Comparison of ENCODE assay signal across 8 cellular contexts in genomic region chr19:46717716-46718143, GRCh38. TPM values are rescaled to one million over a fixed set of nuclear protein-coding genes. Genes with fewer than 3 reads are reported as not detected.
DNase-seq lines count a peak whose midpoint lies in the region; ATAC-seq, FAIRE-seq and TF ChIP-seq lines count a peak whose summit lies in the region.

No MANE protein-coding gene starts in this region.

- H3K4me1 ChIP-seq in OCI-LY7 (ENCODE audit: insufficient read depth, low read length, poor library complexity, severe bottlenecking), result peaks cover 59% of the 10 kb centered on the region
- peaks cover 0 to 15% (median 6%) of the 10 kb centered on the region in 4 experiments; a peak in 5 of 7 replicates for H3K4me1 ChIP-seq in H1 (replicated peaks in 1 of 4; ENCODE audit: control insufficient read depth in 3 of 4, insufficient read depth in 4 of 4, low read length in 3 of 4)
- H3K4me1 ChIP-seq in osteoblast (ENCODE audit: insufficient read depth, low read length), result peaks cover 12% of the 10 kb centered on the region

- H3K27ac ChIP-seq in OCI-LY7 (ENCODE audit: low read depth, low read length, poor library complexity, severe bottlenecking), result peak overlapping the region; percentile 95
- no peak overlapping the region for H3K27ac ChIP-seq in H1 (ENCODE audit: low read depth, low read length)
- H3K27ac ChIP-seq in osteoblast (ENCODE audit: low read depth, low read length), result peak overlapping the region; percentile 72

- H3K36me3 ChIP-seq in GM06990 (ENCODE audit: control insufficient read depth, insufficient read depth, low read length) (peaks cover 17% of the 10 kb centered on the region), OCI-LY7 (ENCODE audit: insufficient read depth, low read length) (peaks cover 56% of the 10 kb centered on the region), H1 (ENCODE audit: control insufficient read depth in 2 of 4, insufficient read depth in 4 of 4, low read length in 3 of 4) (peaks cover 2 to 26% (median 20%) of the 10 kb centered on the region in 4 experiments; a peak in 5 of 8 replicates), osteoblast (ENCODE audit: insufficient read depth, low read length) (peaks cover 38% of the 10 kb centered on the region)

- no peak overlapping the region for H2AFZ ChIP-seq in OCI-LY7 (ENCODE audit: low read length)
- H2AFZ ChIP-seq in H1 (ENCODE audit: low read length), result no peak overlapping the region
- no peak overlapping the region for H2AFZ ChIP-seq in osteoblast (ENCODE audit: low read length)

- DNase-seq in GM06990 (ENCODE audit: extremely low read depth, insufficient read length), result no peak
- peak; percentile 27 for DNase-seq in OCI-LY7 (ENCODE audit: low spot score)
- peak in 1 of 2 experiments; percentile 58 for DNase-seq in H1 (ENCODE audit: low read depth in 1 of 2, low spot score in 2 of 2)
- no peak for DNase-seq in osteoblast (ENCODE audit: insufficient read length, low spot score, missing footprints)
- no peak for DNase-seq in NCI-H345 (lab: John Stamatoyannopoulos, UW)
- no peak for DNase-seq in NCI-H1417 treated with DMSO at 0.1 percent for 48 hours (lab: John Stamatoyannopoulos, UW)
- DNase-seq in posterior vena cava (ENCODE audit: low spot score), result no peak

- peak overlapping the region; percentile 69 for H2BK5ac ChIP-seq in H1 (ENCODE audit: low read depth, low read length)

- POLR2A ChIA-PET in OCI-LY7 (lab: Charles Lee), result interaction anchor here (0.9 kb wide), 1 partner anchor 127 kb away, joined by 3 read pairs; no protein-coding TSS in a partner anchor
- POLR2A ChIA-PET in H1 (lab: Charles Lee; ENCODE audit: partially characterized antibody), result interaction anchor here (0.7 to 2.8 kb wide), 6 partner anchors 11 to 71 kb away, joined by 3 to 7 read pairs (median 3); partner anchors contain the start of gene SLC1A5

- CTCF ChIA-PET in OCI-LY7 (lab: Charles Lee; ENCODE audit: unreplicated experiment) (interaction anchor here (0.6 kb wide), 1 partner anchor 10 kb away, joined by 3 read pairs; no protein-coding TSS in a partner anchor), H1 (lab: Charles Lee; ENCODE audit: partially characterized antibody) (interaction anchor here (0.7 to 1.7 kb wide), 5 partner anchors 12 to 55 kb away, joined by 3 to 17 read pairs (median 5); no protein-coding TSS in a partner anchor)

- H2BK120ac ChIP-seq in H1 (replicated peaks; ENCODE audit: low read depth, low read length), result no peak overlapping the region

- TF ChIP-seq CTCF in GM06990 (IDR thresholded peaks at IDR 0.05; ENCODE audit: insufficient read depth, low read length, poor library complexity, severe bottlenecking) (no peak), OCI-LY7 (conservative IDR thresholded peaks at IDR 0.05; ENCODE audit: low read length) (no peak), H1 (IDR thresholded peaks at IDR 0.05; ENCODE audit: control extremely low read depth in 1 of 3, insufficient read depth in 1 of 3, low read depth in 1 of 3, low read length in 3 of 3) (no peak), osteoblast (IDR thresholded peaks at IDR 0.05; ENCODE audit: extremely low read depth, low read depth, low read length) (no peak)

- no peak overlapping the region for H4K91ac ChIP-seq in H1 (replicated peaks; ENCODE audit: insufficient read length, low read length)

- 0 out of 2 replicates have a peak overlapping the region, but pooled peaks have one; percentile 4 for H2BK15ac ChIP-seq in H1 (ENCODE audit: low read length)

- no peak for TF ChIP-seq RAD21 in H1 (IDR thresholded peaks at IDR 0.05 in 1 of 2, conservative IDR thresholded peaks at IDR 0.05 in 1 of 2; ENCODE audit: low read depth in 2 of 2, low read length in 2 of 2)

- FAIRE-seq in H1 (lab: Jason Lieb, UNC), result no peak

- peaks cover 8% of the 10 kb centered on the region; the same call in 1 of the 2 replicates for H4K20me1 ChIP-seq in OCI-LY7 (ENCODE audit: insufficient read depth, low read length)
- H4K20me1 ChIP-seq in H1 (replicated peaks in 1 of 2; ENCODE audit: control insufficient read depth in 1 of 2, insufficient read depth in 2 of 2, low read length in 2 of 2), result peaks cover 7 to 16% of the 10 kb centered on the region in 2 experiments
- peaks cover 3% of the 10 kb centered on the region for H4K20me1 ChIP-seq in osteoblast (ENCODE audit: insufficient read depth, low read length)

- H3K23ac ChIP-seq in H1 (ENCODE audit: insufficient read length), result no peak overlapping the region

- H3K4ac ChIP-seq in H1 (replicated peaks; ENCODE audit: insufficient read length, low read depth, low read length), result no peak overlapping the region

- H2BK12ac ChIP-seq in H1 (ENCODE audit: low read depth, low read length), result 0 out of 2 replicates have a peak overlapping the region, but pooled peaks have one; percentile 1

- ATAC-seq in HG03565 (IDR thresholded peaks at IDR 0.05; ENCODE audit: unreplicated experiment), result no peak

- peaks cover 31% of the 10 kb centered on the region for H3K79me2 ChIP-seq in OCI-LY7 (ENCODE audit: insufficient read depth, low read depth, low read length)
- H3K79me2 ChIP-seq in H1 (ENCODE audit: control insufficient read depth in 1 of 2, insufficient read depth in 2 of 2, low read length in 2 of 2), result peaks cover 0 to 19% of the 10 kb centered on the region in 2 experiments; a peak in 2 of 4 replicates
- peaks cover 23% of the 10 kb centered on the region for H3K79me2 ChIP-seq in osteoblast (ENCODE audit: insufficient read depth, low read length)

- peak overlapping the region; percentile 99 for H3K4me2 ChIP-seq in OCI-LY7 (ENCODE audit: low read length)
- peak overlapping the region; percentile 91 to 95 for H3K4me2 ChIP-seq in H1 (ENCODE audit: insufficient read depth in 1 of 2, low read depth in 2 of 2, low read length in 2 of 2)
- H3K4me2 ChIP-seq in osteoblast (ENCODE audit: insufficient read depth, low read length), result peak overlapping the region; percentile 97

- peak overlapping the region in 1 of 4 experiments; percentile 65; a peak in 2 of 7 replicates for H3K9ac ChIP-seq in H1 (replicated peaks in 1 of 4; ENCODE audit: extremely low read depth in 1 of 4, low read depth in 3 of 4, low read length in 3 of 4)

- H2BK20ac ChIP-seq in H1 (ENCODE audit: low read length), result no peak overlapping the region

- H3K14ac ChIP-seq in H1 (ENCODE audit: insufficient read length), result no peak overlapping the region

- no peaks in the 10 kb centered on the region for H3K9me2 ChIP-seq in OCI-LY7 (ENCODE audit: insufficient read depth, low read length)

- peaks cover 13% of the 10 kb centered on the region; the same call in 1 of the 2 replicates for H3K23me2 ChIP-seq in H1 (ENCODE audit: low read depth, low read length)

- no peaks in the 10 kb centered on the region for H3K9me3 ChIP-seq in OCI-LY7 (ENCODE audit: low read length)
- H3K9me3 ChIP-seq in H1 (ENCODE audit: insufficient read depth in 2 of 2, low read depth in 1 of 2, low read length in 1 of 2), result no peaks in the 10 kb centered on the region
- H3K9me3 ChIP-seq in osteoblast (ENCODE audit: low read depth, low read length), result no peaks in the 10 kb centered on the region

- BruUV-seq in OCI-LY7 (replicated peaks; lab: Mats Ljungman, UMichigan), result no TSS peak

- H3K56ac ChIP-seq in H1 (replicated peaks; ENCODE audit: insufficient read length, low read depth, low read length), result no peak overlapping the region

- WGBS in H1 (ENCODE audit: extremely low coverage in 1 of 2, insufficient coverage in 1 of 2, insufficient read length in 1 of 2, insufficient replicate concordance in 2 of 2, low coverage in 1 of 2, low lambda C conversion rate in 2 of 2, missing lambda C conversion rate in 1 of 2), 2 experiments, result 46% methylated on average over 9 of the region's 9 CpGs; no CpG with 5 or more reads in 1 of the 2 experiments

- no peak for TF ChIP-seq POLR2A in H1 (IDR thresholded peaks at IDR 0.05; ENCODE audit: control extremely low read depth in 1 of 2, low read depth in 2 of 2, low read length in 2 of 2)

- TF ChIP-seq EP300 in H1 (IDR thresholded peaks at IDR 0.05; ENCODE audit: borderline replicate concordance in 1 of 2, low read depth in 2 of 2, low read length in 2 of 2), result no peak

- H3K18ac ChIP-seq in H1 (ENCODE audit: extremely low read depth, low read length), result no peak overlapping the region; the same call in 1 of the 2 replicates

- no peak overlapping the region for H4K5ac ChIP-seq in H1 (ENCODE audit: insufficient read length, low read depth, low read length)

- 0 out of 2 replicates have a peak, but pooled peaks cover 4% of the 10 kb centered on the region for H3K79me1 ChIP-seq in H1 (ENCODE audit: low read depth, low read length)

- H3K4me3 ChIP-seq in GM06990 (replicated peaks; ENCODE audit: low read depth, low read length) (peak overlapping the region; percentile 96), OCI-LY7 (ENCODE audit: low read depth, low read length, poor library complexity, severe bottlenecking) (peak overlapping the region; percentile 92), H1 (ENCODE audit: extremely low read depth in 1 of 4, insufficient read depth in 2 of 4, low read depth in 3 of 4, low read length in 4 of 4) (peak overlapping the region; percentile 76 to 94 (median 80)), osteoblast (ENCODE audit: insufficient read depth, low read length) (peak overlapping the region; percentile 86)

- intact Hi-C loops in OCI-LY7 (cut with micrococcal nuclease; ENCODE audit: unreplicated experiment) (loop anchor here (5.0 kb wide), 1 partner anchor 70 kb away; the partner anchor contains the start of gene SLC1A5), posterior vena cava (cut with DNase I) (no loop called here)

- no peaks in the 10 kb centered on the region for H3K27me3 ChIP-seq in GM06990 (replicated peaks; ENCODE audit: control insufficient read depth, insufficient read depth, low read length)
- no peaks in the 10 kb centered on the region for H3K27me3 ChIP-seq in H1 (replicated peaks in 1 of 4; ENCODE audit: control insufficient read depth in 3 of 4, extremely low read depth in 1 of 4, insufficient read depth in 3 of 4, low read length in 3 of 4)
- H3K27me3 ChIP-seq in osteoblast (ENCODE audit: insufficient read depth, low read length), result no peaks in the 10 kb centered on the region

- H2AK5ac ChIP-seq in H1 (ENCODE audit: low read depth, low read length), result peak overlapping the region; percentile 33; the same call in 1 of the 2 replicates

- no peak overlapping the region for H4K8ac ChIP-seq in H1 (ENCODE audit: extremely low read depth, insufficient read depth, low read length)

RNA-seq across cellular contexts. Expression of gene PRKD2, which starts 0.8 kb away (rescaled TPM):
- 30.5 and 34.3 TPM in 2 replicates for total RNA-seq in OCI-LY7 (2014; rRNA removed; shearing (Covaris generic))
- total RNA-seq in OCI-LY7 (2022) (89.2 and 101 TPM in 2 replicates), osteoblast (9.0 and 9.4 TPM in 2 replicates), posterior vena cava (10 to 100 TPM; 25.5 to 25.6 TPM)
- total RNA-seq in H1 (2021; fragmentation: NEBNext Ultra II Directional; extraction: Animal tissue kit (Norgen Biotek cat#: 25700)), result 63.8 and 73.1 TPM in 2 replicates
- polyA plus RNA-seq in H1 (2011; rRNA removed), result 24.4 and 34.9 TPM in 2 replicates
- polyA plus RNA-seq in H1 (2011; cell fraction: cytosol; rRNA removed), result 21.8 TPM
- polyA plus RNA-seq in H1 (2011; cell fraction: nucleus; rRNA removed), result 52.7 TPM
- polyA plus RNA-seq in H1 (2012, experiment 1 of 2), result 40.6 to 71.6 TPM (median 66.7 TPM) in 4 replicates
- polyA plus RNA-seq in H1 (2012, experiment 2 of 2), result 66.5 TPM
- polyA plus RNA-seq in H1 (2013, experiment 1 of 2), result 39.4 TPM
- polyA plus RNA-seq in H1 (2013, experiment 2 of 2), result 39.7 TPM
- polyA minus RNA-seq in H1 (2011; rRNA and poly(A)+ RNA removed), result 19.5 and 29.8 TPM in 2 replicates
- 43.1 TPM for polyA minus RNA-seq in H1 (2011; cell fraction: cytosol; rRNA and poly(A)+ RNA removed)
- 20.4 TPM for polyA minus RNA-seq in H1 (2011; cell fraction: nucleus; rRNA and poly(A)+ RNA removed)

RNA-seq across cellular contexts. Expression of gene FKRP, which starts 28.1 kb away (rescaled TPM):
- 15.5 and 24.6 TPM in 2 replicates for total RNA-seq in OCI-LY7 (2014; rRNA removed; shearing (Covaris generic))
- total RNA-seq in OCI-LY7 (2022) (18.9 and 26.6 TPM in 2 replicates), osteoblast (18.0 and 18.5 TPM in 2 replicates), posterior vena cava (10 to 100 TPM; 15.2 to 18.6 TPM)
- total RNA-seq in H1 (2021; fragmentation: NEBNext Ultra II Directional; extraction: Animal tissue kit (Norgen Biotek cat#: 25700)), result 24.4 and 24.8 TPM in 2 replicates
- polyA plus RNA-seq in H1 (2011; rRNA removed), result 17.1 and 29.1 TPM in 2 replicates
- polyA plus RNA-seq in H1 (2011; cell fraction: cytosol; rRNA removed), result 16.6 TPM
- polyA plus RNA-seq in H1 (2011; cell fraction: nucleus; rRNA removed), result 36.2 TPM
- 22.3 to 27.7 TPM (median 25.3 TPM) in 4 replicates for polyA plus RNA-seq in H1 (2012, experiment 1 of 2)
- 18.2 TPM for polyA plus RNA-seq in H1 (2012, experiment 2 of 2)
- 31.2 TPM for polyA plus RNA-seq in H1 (2013, experiment 1 of 2)
- polyA plus RNA-seq in H1 (2013, experiment 2 of 2), result 30.1 TPM
- polyA minus RNA-seq in H1 (2011; rRNA and poly(A)+ RNA removed), result 9.1 and 10.6 TPM in 2 replicates
- polyA minus RNA-seq in H1 (2011; cell fraction: cytosol; rRNA and poly(A)+ RNA removed), result 10.7 TPM
- polyA minus RNA-seq in H1 (2011; cell fraction: nucleus; rRNA and poly(A)+ RNA removed), result 13.1 TPM

RNA-seq across cellular contexts. Expression of gene STRN4, which starts 28.5 kb away (rescaled TPM):
- total RNA-seq in OCI-LY7 (2014; rRNA removed; shearing (Covaris generic)), result 77.8 and 115 TPM in 2 replicates
- total RNA-seq in OCI-LY7 (2022), result 68.0 and 77.3 TPM in 2 replicates
- 120 and 124 TPM in 2 replicates for total RNA-seq in H1 (2021; fragmentation: NEBNext Ultra II Directional; extraction: Animal tissue kit (Norgen Biotek cat#: 25700))
- 187 and 298 TPM in 2 replicates for polyA plus RNA-seq in H1 (2011; rRNA removed)
- polyA plus RNA-seq in H1 (2011; cell fraction: cytosol; rRNA removed), result 187 TPM
- polyA plus RNA-seq in H1 (2011; cell fraction: nucleus; rRNA removed), result 357 TPM
- 79.5 to 127 TPM (median 116 TPM) in 4 replicates for polyA plus RNA-seq in H1 (2012, experiment 1 of 2)
- 86.4 TPM for polyA plus RNA-seq in H1 (2012, experiment 2 of 2)
- 74.9 TPM for polyA plus RNA-seq in H1 (2013, experiment 1 of 2)
- polyA plus RNA-seq in H1 (2013, experiment 2 of 2), result 72.9 TPM
- polyA minus RNA-seq in H1 (2011; rRNA and poly(A)+ RNA removed), result 98.5 and 101 TPM in 2 replicates
- 89.5 TPM for polyA minus RNA-seq in H1 (2011; cell fraction: cytosol; rRNA and poly(A)+ RNA removed)
- polyA minus RNA-seq in H1 (2011; cell fraction: nucleus; rRNA and poly(A)+ RNA removed), result 111 TPM
- total RNA-seq in osteoblast, result 56.3 and 56.5 TPM in 2 replicates
- 10 to 100 TPM; 58.6 to 71.8 TPM for total RNA-seq in posterior vena cava

RNA-seq across cellular contexts. Expression of gene DACT3, which starts 56.7 kb away (rescaled TPM):
- 0.10 and 0.44 TPM in 2 replicates for total RNA-seq in OCI-LY7 (2014; rRNA removed; shearing (Covaris generic))
- total RNA-seq in OCI-LY7 (2022), result not detected in 2 replicates
- total RNA-seq in H1 (2021; fragmentation: NEBNext Ultra II Directional; extraction: Animal tissue kit (Norgen Biotek cat#: 25700)), result 1.5 and 2.0 TPM in 2 replicates
- 1.8 and 1.9 TPM in 2 replicates for polyA plus RNA-seq in H1 (2011; rRNA removed)
- 1.8 TPM for polyA plus RNA-seq in H1 (2011; cell fraction: cytosol; rRNA removed)
- polyA plus RNA-seq in H1 (2011; cell fraction: nucleus; rRNA removed), result 2.1 TPM
- 1.1 to 1.4 TPM (median 1.2 TPM) in 4 replicates for polyA plus RNA-seq in H1 (2012, experiment 1 of 2)
- 1.4 TPM for polyA plus RNA-seq in H1 (2012, experiment 2 of 2)
- 1.3 TPM for polyA plus RNA-seq in H1 (2013, experiment 1 of 2)
- 1.3 TPM for polyA plus RNA-seq in H1 (2013, experiment 2 of 2)
- 0.61 and 1.2 TPM in 2 replicates for polyA minus RNA-seq in H1 (2011; rRNA and poly(A)+ RNA removed)
- 0.81 TPM for polyA minus RNA-seq in H1 (2011; cell fraction: cytosol; rRNA and poly(A)+ RNA removed)
- 1.00 TPM for polyA minus RNA-seq in H1 (2011; cell fraction: nucleus; rRNA and poly(A)+ RNA removed)
- 1.8 and 3.5 TPM in 2 replicates for total RNA-seq in osteoblast
- total RNA-seq in posterior vena cava, result 100 to 1,000 TPM in 1 of 2 donors, 10 to 100 TPM in 1; 72.0 to 122 TPM
